ENCODE assay signal across 1 cellular context in genomic region chr12:9793774-9794395, GRCh38.
TF ChIP-seq lines count a peak whose summit lies in the region.

No MANE protein-coding gene starts in this region.

TF ChIP-seq in K562, 482 proteins besides CTCF, POLR2A, EP300 and RAD21 (continued from another document):
- TF ChIP-seq CEBPG (CRISPR knock-in tag; IDR thresholded peaks at IDR 0.05) (no peak), CEBPG (tag; conservative IDR thresholded peaks at IDR 0.05 in 1 of 2, IDR thresholded peaks at IDR 0.05 in 1 of 2) (peak in 1 of 2 experiments; percentile 20; a peak in 1 of 4 replicates), KDM5B (IDR thresholded peaks at IDR 0.05; ENCODE audit: insufficient replicate concordance, low read depth, low read length) (no peak), SRF (CRISPR knock-in tag; IDR thresholded peaks at IDR 0.05) (peak; percentile 35 to 93; a peak in 3 of 4 replicates)
TF ChIP-seq in K562: peak in this region for 7.
